Comparison of ENCODE assay signal across 26 cellular contexts in the genomic region with DNA sequence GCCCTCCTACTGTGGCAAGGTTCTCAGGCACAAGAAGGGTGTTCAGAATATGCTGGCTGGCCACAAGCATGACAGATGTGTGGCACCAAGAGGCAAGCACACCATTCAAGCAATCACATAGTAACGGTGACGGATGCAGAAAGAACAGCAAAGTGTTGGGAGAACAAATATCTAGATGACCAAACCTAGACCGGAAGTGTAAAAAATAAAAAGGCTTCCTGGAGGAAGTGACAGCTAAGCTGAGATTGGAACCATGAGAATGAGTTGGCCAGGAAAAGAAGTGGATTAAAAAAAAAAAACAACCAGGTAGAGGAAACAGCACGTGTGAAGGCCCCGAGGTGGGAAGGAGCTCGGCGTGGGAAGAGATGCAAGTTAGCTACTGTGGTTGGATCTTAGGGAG. TPM values are rescaled to one million over a fixed set of nuclear protein-coding genes. Genes with fewer than 3 reads are reported as not detected.
"Had no signal": no experiment of that assay in that cellular context is flagged by ENCODE, and none has a peak within 500 bp of the region (broad histone marks: within the 10 kb centered on the region; RNA-seq: fewer than 3 reads in every experiment).

No MANE protein-coding gene starts in this region.

- H3K4me1 ChIP-seq: SJSA1 had no signal

- DNase-seq: activated CD4-positive, alpha-beta T cell treated with anti-CD3 and anti-CD28 coated beads for 48 hours; activated CD4-positive, alpha-beta T cell treated with anti-CD3 and anti-CD28 coated beads, Interleukin-2, amount 50 U/mL, for 48 hours; activated CD4-positive, CD25-positive, alpha-beta regulatory T cell treated with anti-CD3 and anti-CD28 coated beads, Interleukin-2, amount 50 U/mL, for 72 hours; activated effector memory CD4-positive, alpha-beta T cell treated with anti-CD3 and anti-CD28 coated beads, Interleukin-2, amount 50 U/mL, for 16 hours; activated naive CD4-positive, alpha-beta T cell treated with Interleukin-2 at 50 U/mL for 16 hours; activated T-cell treated with anti-CD3 and anti-CD28 coated beads, Interleukin-2, amount 50 U/mL, for 4 hours; IMR-90; KG1; NCI-H1092; NCI-H1417; NCI-H1930; NCI-H2171 treated with DMSO at 0.1 percent for 48 hours; NCI-H226; NCI-H526; NCI-H774; PC-3; SHP77; SW 1271 had no signal

- H3K36me3 ChIP-seq: SJSA1 had no signal

- H3K9me3 ChIP-seq: SJSA1 had no signal

- ATAC-seq: activated naive CD4-positive, alpha-beta T cell treated with anti-CD3 and anti-CD28 coated beads, Interleukin-2, amount 50 U/mL, for 72 hours; activated T-cell treated with anti-CD3 and anti-CD28 coated beads, Interleukin-2, amount 50 U/mL, for 4 hours; PC-3; SK-N-SH treated with all-trans-retinoic acid at 6 μM for 48 hours had no signal

- H3K27ac Mint-ChIP-seq: activated naive CD4-positive, alpha-beta T cell treated with anti-CD3 and anti-CD28 coated beads, Interleukin-2, amount 50 U/mL, for 72 hours had no signal

- H3K36me3 Mint-ChIP-seq: activated naive CD4-positive, alpha-beta T cell treated with anti-CD3 and anti-CD28 coated beads, Interleukin-2, amount 50 U/mL, for 72 hours had no signal

- H3K27ac ChIP-seq: SJSA1 had no signal

- H3K4me3 Mint-ChIP-seq: activated T-cell treated with anti-CD3 and anti-CD28 coated beads, Interleukin-2, amount 50 U/mL, for 4 hours had no signal

- H3K4me3 ChIP-seq: SJSA1 had no signal

- FAIRE-seq: RCC 7860 had no signal

- H3K9me3 Mint-ChIP-seq: activated naive CD4-positive, alpha-beta T cell treated with anti-CD3 and anti-CD28 coated beads, Interleukin-2, amount 50 U/mL, for 72 hours; activated T-cell treated with anti-CD3 and anti-CD28 coated beads, Interleukin-2, amount 50 U/mL, for 4 hours had no signal

RNA-seq across cellular contexts. Expression of a gene that starts 22.0 kb away (rescaled TPM):
- total RNA-seq: activated naive CD4-positive, alpha-beta T cell treated with anti-CD3 and anti-CD28 coated beads, Interleukin-2, amount 50 U/mL, for 72 hours; activated T-cell treated with anti-CD3 and anti-CD28 coated beads, Interleukin-2, amount 50 U/mL, for 4 hours; cardiac septum; IMR-90; MCF 10A; NCI-H460; PC-3; SJSA1; T-helper 1 cell treated with Interleukin-12 subunit alpha and Interleukin-12 subunit beta and Interleukin-4 antibody, amounts not matched to agents 30 ng/mL and 1 ng/mL, for 36 hours had no signal
- polyA plus RNA-seq: IMR-90 had no signal
